ENCODE assay signal across 9 cellular contexts in the genomic region with DNA sequence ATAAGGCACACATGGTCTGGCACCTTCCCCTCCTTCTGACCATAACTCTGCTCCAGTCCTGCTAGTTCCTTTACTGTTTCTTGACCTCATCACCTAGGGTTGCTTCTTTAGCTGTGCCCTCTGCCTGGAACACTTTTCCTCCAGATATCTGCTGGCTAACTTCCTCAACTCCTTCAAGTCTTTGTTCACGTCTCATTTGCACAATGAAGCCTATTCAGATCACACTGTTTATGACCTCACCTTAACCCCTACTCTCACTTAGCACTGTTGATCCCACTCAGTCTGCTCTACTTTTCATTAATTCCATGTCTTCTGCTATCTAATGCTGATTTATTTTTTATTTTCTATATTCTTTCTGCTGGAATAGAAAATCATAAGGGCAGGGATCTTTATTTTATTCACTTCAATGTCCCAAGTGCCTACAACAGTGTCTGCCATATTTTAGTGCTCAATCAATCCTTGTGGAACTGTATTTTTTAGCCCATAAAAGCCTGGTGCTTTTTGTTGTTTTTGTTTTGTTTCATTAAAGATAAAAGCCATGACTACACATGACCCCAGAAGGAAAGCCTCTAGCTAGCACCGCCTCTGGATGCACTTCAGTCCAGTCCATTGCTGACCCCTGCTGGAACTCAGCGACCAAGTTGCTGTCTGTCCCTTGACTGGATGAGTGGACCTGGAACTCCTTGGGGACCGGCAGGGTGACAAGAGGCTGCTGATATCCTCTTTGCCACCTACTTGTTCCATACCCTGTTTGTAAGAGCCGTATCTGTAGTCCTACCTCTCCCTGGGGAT. TPM values are rescaled to one million over a fixed set of nuclear protein-coding genes. Genes with fewer than 3 reads are reported as not detected.
DNase-seq lines count a peak whose midpoint lies in the region; ATAC-seq and TF ChIP-seq lines count a peak whose summit lies in the region.
"Had no signal": no experiment of that assay in that cellular context is flagged by ENCODE, and none has a peak within 500 bp of the region (broad histone marks: within the 10 kb centered on the region; RNA-seq: fewer than 3 reads in every experiment).

No MANE protein-coding gene starts in this region.

- 38% methylated on average over 5 of the region's 5 CpGs for WGBS in smooth muscle cell (ENCODE audit: low lambda C conversion rate)

- no peaks in the 10 kb centered on the region for H3K4me1 ChIP-seq in smooth muscle cell (ENCODE audit: low read depth)

- TF ChIP-seq CTCF in GM06990 (IDR thresholded peaks at IDR 0.05; ENCODE audit: insufficient read depth, low read length, poor library complexity, severe bottlenecking): peak; percentile 24
- peak; percentile 77 for TF ChIP-seq CTCF in astrocyte of the spinal cord (IDR thresholded peaks at IDR 0.05; ENCODE audit: low read depth, low read length)
- TF ChIP-seq CTCF in smooth muscle cell (IDR thresholded peaks at IDR 0.05; ENCODE audit: borderline replicate concordance, insufficient read depth, poor library complexity, severe bottlenecking): peak; percentile 72
- TF ChIP-seq CTCF in coronary artery (IDR thresholded peaks at IDR 0.05): no peak

- peak overlapping the region; percentile 35 for H2AFZ ChIP-seq in smooth muscle cell (ENCODE audit: low read depth)

- no peaks in the 10 kb centered on the region for H3F3A ChIP-seq in smooth muscle cell (ENCODE audit: low read depth)

- ATAC-seq in GM21723 (IDR thresholded peaks at IDR 0.05; ENCODE audit: unreplicated experiment): no peak

- no peaks in the 10 kb centered on the region for H3K9me3 ChIP-seq in smooth muscle cell (replicated peaks; ENCODE audit: low read depth)

- no peak overlapping the region for H3K4me3 ChIP-seq in GM06990 (replicated peaks; ENCODE audit: low read depth, low read length)
- no peak overlapping the region for H3K4me3 ChIP-seq in astrocyte of the spinal cord (ENCODE audit: low read depth, low read length)
- no peak overlapping the region for H3K4me3 ChIP-seq in smooth muscle cell
- no peak overlapping the region for H3K4me3 ChIP-seq in coronary artery

- H3K79me2 ChIP-seq in smooth muscle cell (ENCODE audit: low read depth): no peaks in the 10 kb centered on the region

- DNase-seq in ACHN: peak; percentile 73
- DNase-seq in GM06990 (ENCODE audit: extremely low read depth, insufficient read length): no peak
- peak; percentile 77 for DNase-seq in NCI-H69 (lab: John Stamatoyannopoulos, UW)
- DNase-seq in astrocyte of the spinal cord (ENCODE audit: low read depth, low spot score): peak; percentile 74
- peak; percentile 78 for DNase-seq in iPS-NIHi7 (ENCODE audit: extremely low spot score)
- DNase-seq in smooth muscle cell (lab: John Stamatoyannopoulos, UW; ENCODE audit: unreplicated experiment): no peak
- no peak for DNase-seq in coronary artery (ENCODE audit: low spot score)

- H3K4me2 ChIP-seq in smooth muscle cell: no peak overlapping the region

- H3K36me3 ChIP-seq in GM06990 (ENCODE audit: control insufficient read depth, insufficient read depth, low read length): no peaks in the 10 kb centered on the region
- H3K36me3 ChIP-seq in smooth muscle cell (ENCODE audit: low read depth): no peaks in the 10 kb centered on the region

- H3K27ac ChIP-seq in smooth muscle cell (ENCODE audit: low read depth): peak overlapping the region; percentile 13
- no peak overlapping the region for H3K27ac ChIP-seq in coronary artery

- H3K9ac ChIP-seq in smooth muscle cell (ENCODE audit: low read depth): peak overlapping the region; percentile 52

- peaks cover 1% of the 10 kb centered on the region; the same call in 1 of the 2 replicates for H3K27me3 ChIP-seq in GM06990 (replicated peaks; ENCODE audit: control insufficient read depth, insufficient read depth, low read length)
- no peaks in the 10 kb centered on the region for H3K27me3 ChIP-seq in smooth muscle cell (ENCODE audit: low read depth)

- no peaks in the 10 kb centered on the region for H4K20me1 ChIP-seq in smooth muscle cell (ENCODE audit: low read depth)

- in situ Hi-C loops in ACHN (cut with HindIII; ENCODE audit: low pct_ligation_motif_present, low pct_unique_long_range_greater_than_20kb, low sequenced_read_pairs) (no loop called here), astrocyte of the spinal cord (cut with HindIII; ENCODE audit: low sequenced_read_pairs) (no loop called here)

RNA-seq across cellular contexts. Expression of a gene that starts 12.3 kb away (rescaled TPM):
- not detected in 2 replicates for total RNA-seq in smooth muscle cell
- polyA plus RNA-seq in smooth muscle cell: not detected in 2 replicates

RNA-seq across cellular contexts. Expression of a gene that starts 35.3 kb away (rescaled TPM):
- total RNA-seq in smooth muscle cell: not detected in 2 replicates
- not detected in 2 replicates for polyA plus RNA-seq in smooth muscle cell
- polyA plus RNA-seq: thymus had no signal

RNA-seq across cellular contexts. Expression of a gene that starts 53.1 kb away (rescaled TPM):
- total RNA-seq in smooth muscle cell: 39.8 and 43.8 TPM in 2 replicates
- polyA plus RNA-seq in smooth muscle cell: 5.6 and 8.7 TPM in 2 replicates

Comparison
In these comparisons a context has a peak if more than half of its experiments do, and no peak if none do; other contexts are left out.
1. DNase-seq: peak in ACHN (single experiment), NCI-H69 (single experiment), astrocyte of the spinal cord (single experiment) and iPS-NIHi7 (single experiment); none in GM06990 (single experiment), smooth muscle cell (single experiment) and coronary artery (single experiment).